21 cellular contexts compared by ENCODE assay signal in genomic region chr19:29214411-29214810, GRCh38.
"Had no signal": no experiment of that assay in that cellular context is flagged by ENCODE, and none has a peak within 500 bp of the region (broad histone marks: within the 10 kb centered on the region; RNA-seq: fewer than 3 reads in every experiment).

No MANE protein-coding gene starts in this region.

- H3K4me3 ChIP-seq: mucosa of descending colon, sigmoid colon, upper lobe of right lung had no signal

- H3K9me3 ChIP-seq: ascending aorta, gastrocnemius medialis, left ventricle myocardium inferior, mucosa of descending colon, sigmoid colon, testis, upper lobe of right lung had no signal

- H3K27ac Mint-ChIP-seq: activated CD4-positive, alpha-beta memory T cell treated with anti-CD3 and anti-CD28 coated beads, Interleukin-2, amount 10 ng/mL, durations not matched to agents 7 days and 5 days; activated T-helper 2 cell treated with anti-CD3 and anti-CD28 coated beads, Interferon-gamma antibody, Interleukin-2, Interleukin-4, amounts not matched to agents 10 μg/mL and 5 μg/mL and 100 μg/mL, durations not matched to agents 14 hours and 24 hours and 36 hours had no signal

- ATAC-seq: gastrocnemius medialis; mucosa of descending colon; stimulated activated effector memory CD8-positive, alpha-beta T cell treated with anti-CD3 and anti-CD28 coated beads, Interleukin-12 subunit alpha, Interleukin-12 subunit beta, amount 100 ng/mL, for 72 hours; upper lobe of right lung had no signal

- H3K27me3 ChIP-seq: ascending aorta, sigmoid colon, testis, upper lobe of right lung had no signal

- H3K27ac ChIP-seq: ascending aorta, left ventricle myocardium inferior, upper lobe of right lung had no signal

- H3K36me3 ChIP-seq: ascending aorta, gastrocnemius medialis, left ventricle myocardium inferior, sigmoid colon, upper lobe of right lung had no signal

- DNase-seq: activated CD4-positive, alpha-beta memory T cell treated with anti-CD3 and anti-CD28 coated beads, Interleukin-2, amount 10 ng/mL, durations not matched to agents 7 days and 5 days; activated naive CD4-positive, alpha-beta T cell treated with Interleukin-2 at 50 U/mL for 16 hours; activated T-cell treated with anti-CD3 and anti-CD28 coated beads, Interleukin-2, amount 50 U/mL, for 24 hours; cerebellar nuclear complex; cortex of kidney; gastrocnemius medialis; head of caudate nucleus; kidney glomerular epithelial cell; left ventricle myocardium inferior; mammary epithelial cell; mucosa of descending colon; naive B cell; occipital lobe; posterior cingulate gyrus; sigmoid colon; stimulated activated CD4-positive, alpha-beta T cell treated with anti-CD3 and anti-CD28 coated beads, Interleukin-4, amount 100 ng/mL, for 24 hours; testis; upper lobe of right lung had no signal
